ENCODE assay signal across 8 cellular contexts in genomic region chr11:110430267-110431211, GRCh38. TPM values are rescaled to one million over a fixed set of nuclear protein-coding genes. Genes with fewer than 3 reads are reported as not detected.
A peak's percentile ranks its signal among the peaks of the same experiment; 100 is the strongest.
DNase-seq lines count a peak whose midpoint lies in the region; ATAC-seq and TF ChIP-seq lines count a peak whose summit lies in the region.

No MANE protein-coding gene starts in this region.

- H3K9me2 ChIP-seq in SK-N-SH = no peaks in the 10 kb centered on the region

- H2AFZ ChIP-seq in SK-N-SH (ENCODE audit: low read depth) (peak overlapping the region; percentile 77), smooth muscle cell (ENCODE audit: low read depth) (peak overlapping the region; percentile 89)

- peak overlapping the region; percentile 87 to 96 (median 96) for H3K27ac Mint-ChIP-seq in CD14-positive monocyte

- peaks cover 18% of the 10 kb centered on the region for H3F3A ChIP-seq in SK-N-SH (replicated peaks; ENCODE audit: insufficient read depth)
- H3F3A ChIP-seq in smooth muscle cell (ENCODE audit: low read depth) = peaks cover 8% of the 10 kb centered on the region

- 1% methylated on average over 28 of the region's 52 CpGs for WGBS in SK-N-SH (ENCODE audit: low lambda C conversion rate)
- WGBS in smooth muscle cell (ENCODE audit: low lambda C conversion rate) = 2% methylated on average over 22 of the region's 52 CpGs

- peaks cover 46% of the 10 kb centered on the region for H3K79me2 ChIP-seq in SK-N-SH (ENCODE audit: insufficient read depth)
- H3K79me2 ChIP-seq in smooth muscle cell (ENCODE audit: low read depth) = peaks cover 52% of the 10 kb centered on the region

- H3K9ac ChIP-seq in SK-N-SH = peak overlapping the region; percentile 84
- H3K9ac ChIP-seq in smooth muscle cell (ENCODE audit: low read depth) = peak overlapping the region; percentile 91

- H3K36me3 ChIP-seq in SK-N-SH (replicated peaks in 1 of 2; ENCODE audit: control insufficient read depth in 1 of 2, insufficient read depth in 2 of 2, low read length in 1 of 2) (no peaks in the 10 kb centered on the region), breast epithelium (no peaks in the 10 kb centered on the region), smooth muscle cell (ENCODE audit: low read depth) (no peaks in the 10 kb centered on the region)

- peaks cover 7% of the 10 kb centered on the region for H4K20me1 ChIP-seq in SK-N-SH (ENCODE audit: insufficient read depth)
- H4K20me1 ChIP-seq in smooth muscle cell (ENCODE audit: low read depth) = peaks cover 41% of the 10 kb centered on the region

- H3K36me3 Mint-ChIP-seq in CD14-positive monocyte = peaks cover 0 to 2% of the 10 kb centered on the region in 2 donors

- TF ChIP-seq POLR2A in breast epithelium (IDR thresholded peaks at IDR 0.05) = no peak

- no peak for TF ChIP-seq EP300 in SK-N-SH (IDR thresholded peaks at IDR 0.05; ENCODE audit: borderline replicate concordance in 1 of 2, low read depth in 1 of 2, low read length in 1 of 2)

- TF ChIP-seq CTCF in CD14-positive monocyte (IDR thresholded peaks at IDR 0.05) (peak; percentile 39), SK-N-SH (IDR thresholded peaks at IDR 0.05) (no peak), breast epithelium (IDR thresholded peaks at IDR 0.05) (no peak), smooth muscle cell (IDR thresholded peaks at IDR 0.05; ENCODE audit: borderline replicate concordance, insufficient read depth, poor library complexity, severe bottlenecking) (no peak)

- POLR2A ChIA-PET in SK-N-SH (lab: Yijun Ruan, JAX) = interaction anchor here (0.6 kb wide), 1 partner anchor 329 kb away, joined by 4 read pairs; no protein-coding TSS in a partner anchor

- peaks cover 0 to 2% (median 0%) of the 10 kb centered on the region in 3 donors for H3K27me3 Mint-ChIP-seq in CD14-positive monocyte (ENCODE audit: low read depth in 3 of 3)

- peak overlapping the region; percentile 84 for H3K4me2 ChIP-seq in SK-N-SH
- peak overlapping the region; percentile 93 for H3K4me2 ChIP-seq in smooth muscle cell

- intact Hi-C loops in CD14-positive monocyte (cut with micrococcal nuclease) = loop anchor here (5.0 to 10.0 kb wide), 5 partner anchors 46 to 478 kb away; partner anchors contain the start of gene RDX (in 2 of the 2)
- intact Hi-C loops in breast epithelium (cut with DNase I; ENCODE audit: low total_unique reads) = no loop called here

- no peaks in the 10 kb centered on the region for H3K9me3 Mint-ChIP-seq in CD14-positive monocyte

- H3K4me3 Mint-ChIP-seq in CD14-positive monocyte = peak overlapping the region; percentile 97 to 99

- H3K4me1 ChIP-seq in SK-N-SH (ENCODE audit: control insufficient read depth in 1 of 2, insufficient read depth in 2 of 2, low read depth in 1 of 2, low read length in 1 of 2) (peaks cover 13 to 23% of the 10 kb centered on the region in 2 experiments; a peak in 3 of 4 replicates), breast epithelium (peaks cover 0 to 4% of the 10 kb centered on the region in 2 donors), smooth muscle cell (ENCODE audit: low read depth) (peaks cover 21% of the 10 kb centered on the region)

- H3K27ac ChIP-seq in SK-N-SH (ENCODE audit: low read depth in 2 of 2, low read length in 1 of 2) = peak overlapping the region; percentile 54 to 81
- peak overlapping the region; percentile 93 to 94 for H3K27ac ChIP-seq in breast epithelium
- H3K27ac ChIP-seq in smooth muscle cell (ENCODE audit: low read depth) = peak overlapping the region; percentile 71

- no peaks in the 10 kb centered on the region for H3K9me3 ChIP-seq in SK-N-SH
- H3K9me3 ChIP-seq in breast epithelium = no peaks in the 10 kb centered on the region
- H3K9me3 ChIP-seq in smooth muscle cell (replicated peaks; ENCODE audit: low read depth) = no peaks in the 10 kb centered on the region

- H3K4me3 ChIP-seq in SK-N-SH (ENCODE audit: low read depth in 2 of 2, low read length in 1 of 2) = peak overlapping the region; percentile 86 to 91
- peak overlapping the region; percentile 86 to 94 (median 90) for H3K4me3 ChIP-seq in breast epithelium
- peak overlapping the region; percentile 90 for H3K4me3 ChIP-seq in smooth muscle cell

- DNase-seq in CD14-positive monocyte (ENCODE audit: low spot score) (no peak), SK-N-SH (no peak), breast epithelium (ENCODE audit: low spot score in 2 of 2) (peak in 1 of 2 donors; percentile 23), iris pigment epithelial cell (ENCODE audit: low read depth) (peak; percentile 72), smooth muscle cell (lab: John Stamatoyannopoulos, UW; ENCODE audit: unreplicated experiment) (no peak), NCI-H1694 treated with DMSO at 0.1 percent for 48 hours (lab: John Stamatoyannopoulos, UW) (no peak)

- CTCF ChIA-PET in SK-N-SH (lab: Yijun Ruan, JAX) = interaction anchor here (0.6 to 6.8 kb wide), 18 partner anchors 9 to 804 kb away, joined by 3 to 88 read pairs (median 3); no protein-coding TSS in a partner anchor

- peaks cover 28% of the 10 kb centered on the region for H3K4me1 Mint-ChIP-seq in CD14-positive monocyte

- ATAC-seq in GM19324 (IDR thresholded peaks at IDR 0.05; ENCODE audit: low FRiP score, unreplicated experiment) (peak; percentile 54), HG03439 (IDR thresholded peaks at IDR 0.05; ENCODE audit: unreplicated experiment) (peak; percentile 45)

- no peaks in the 10 kb centered on the region for H3K27me3 ChIP-seq in SK-N-SH (ENCODE audit: insufficient read depth)
- H3K27me3 ChIP-seq in breast epithelium = no peaks in the 10 kb centered on the region
- H3K27me3 ChIP-seq in smooth muscle cell (ENCODE audit: low read depth) = no peaks in the 10 kb centered on the region

- no peak for TF ChIP-seq RAD21 in SK-N-SH (IDR thresholded peaks at IDR 0.05; ENCODE audit: low read length)

TF ChIP-seq in SK-N-SH, 30 proteins besides CTCF, POLR2A, EP300 and RAD21:
- TF ChIP-seq IRF3 (IDR thresholded peaks at IDR 0.05; ENCODE audit: low read depth, low read length) = no peak
- no peak for TF ChIP-seq ELF1 (IDR thresholded peaks at IDR 0.05)
- TF ChIP-seq GABPA (IDR thresholded peaks at IDR 0.05; ENCODE audit: low read depth) = no peak
- no peak for TF ChIP-seq MXI1 (IDR thresholded peaks at IDR 0.05; ENCODE audit: low read depth, low read length)

RNA-seq across cellular contexts. Expression of gene FDX1, which starts 0.8 kb away (rescaled TPM):
- polyA plus RNA-seq in CD14-positive monocyte (10 to 100 TPM; 12.8 to 20.2 TPM), SK-N-SH (2012; rRNA removed) (3.7 and 4.0 TPM in 2 replicates), smooth muscle cell (8.5 and 10.0 TPM in 2 replicates)
- 5.6 and 6.7 TPM in 2 replicates for polyA plus RNA-seq in SK-N-SH (2012; cell fraction: cytosol; rRNA removed)
- polyA plus RNA-seq in SK-N-SH (2012; cell fraction: nucleus; rRNA removed) = 1.1 and 1.7 TPM in 2 replicates
- total RNA-seq in breast epithelium (10 to 100 TPM; 12.5 to 18.3 (median 15.2) TPM), smooth muscle cell (6.7 and 7.0 TPM in 2 replicates)
